Comparison of ENCODE assay signal across 8 cellular contexts in the genomic region with DNA sequence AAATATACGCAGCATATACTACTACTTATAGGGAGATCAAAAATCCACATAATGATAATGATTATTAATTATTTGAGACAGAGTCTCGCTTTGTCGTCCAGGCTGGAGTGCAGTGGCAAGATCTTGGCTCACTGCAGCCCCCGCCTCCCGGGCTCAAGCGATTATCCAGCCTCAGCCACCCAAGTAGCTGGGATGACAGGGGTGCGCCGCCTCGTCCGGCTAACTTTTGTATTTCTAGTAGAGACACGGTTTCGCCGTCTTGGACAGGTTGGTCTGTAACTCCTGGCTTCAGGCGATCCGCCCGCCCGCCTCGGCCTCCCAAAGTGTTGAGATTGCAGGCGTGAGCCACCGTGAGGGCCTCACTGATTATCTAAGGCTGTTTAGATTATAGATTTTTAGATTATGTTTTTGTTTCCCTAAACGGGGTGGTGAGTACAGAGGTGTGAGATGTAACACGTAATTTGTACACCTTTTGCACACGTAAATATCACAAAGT. TPM values are rescaled to one million over a fixed set of nuclear protein-coding genes. Genes with fewer than 3 reads are reported as not detected.
A peak's percentile ranks its signal among the peaks of the same experiment; 100 is the strongest.
DNase-seq lines count a peak whose midpoint lies in the region; ATAC-seq and TF ChIP-seq lines count a peak whose summit lies in the region.

No MANE protein-coding gene starts in this region.

- TF ChIP-seq CTCF in KMS-11 (conservative IDR thresholded peaks at IDR 0.05; ENCODE audit: low read depth, low read length), result no peak

- ATAC-seq in activated T-cell treated with anti-CD3 and anti-CD28 coated beads, Interleukin-2, amount 50 U/mL, for 72 hours (replicated peaks in 1 of 2), result no peak
- ATAC-seq in stimulated activated memory B cell treated with anti-CD40 and anti-IgM and Interleukin-4, amounts not matched to agents 10 μg/mL and 1 μg/mL and 100 μg/mL, for 72 hours, result no peak

- peak overlapping the region; percentile 52 for H3K27ac ChIP-seq in KMS-11

- H3K27me3 ChIP-seq in KMS-11 (ENCODE audit: insufficient read depth, low read depth), result no peaks in the 10 kb centered on the region

- peaks cover 25% of the 10 kb centered on the region for H3K4me1 ChIP-seq in KMS-11 (ENCODE audit: low read depth, poor library complexity, severe bottlenecking)

- H3K4me2 ChIP-seq in KMS-11, result peak overlapping the region; percentile 50

- no peak overlapping the region for H3K4me3 ChIP-seq in KMS-11 (IDR thresholded peaks at IDR 0.05; ENCODE audit: insufficient read depth, low read depth, low read length)

- no peaks in the 10 kb centered on the region for H3K36me3 ChIP-seq in KMS-11 (ENCODE audit: insufficient read depth)

- peak overlapping the region; percentile 82 for H3K27ac Mint-ChIP-seq in activated T-cell treated with anti-CD3 and anti-CD28 coated beads, Interleukin-2, amount 50 U/mL, for 72 hours
- peak overlapping the region; percentile 78 to 89 (median 86) for H3K27ac Mint-ChIP-seq in immature natural killer cell
- peak overlapping the region; percentile 83 for H3K27ac Mint-ChIP-seq in stimulated activated memory B cell treated with anti-CD40 and anti-IgM and Interleukin-4, amounts not matched to agents 10 μg/mL and 1 μg/mL and 100 μg/mL, for 72 hours

- no peaks in the 10 kb centered on the region for H3K9me3 Mint-ChIP-seq in activated T-cell treated with anti-CD3 and anti-CD28 coated beads, Interleukin-2, amount 50 U/mL, for 72 hours
- no peaks in the 10 kb centered on the region for H3K9me3 Mint-ChIP-seq in immature natural killer cell
- no peaks in the 10 kb centered on the region for H3K9me3 Mint-ChIP-seq in stimulated activated memory B cell treated with anti-CD40 and anti-IgM and Interleukin-4, amounts not matched to agents 10 μg/mL and 1 μg/mL and 100 μg/mL, for 72 hours

- H3K4me1 Mint-ChIP-seq in activated T-cell treated with anti-CD3 and anti-CD28 coated beads, Interleukin-2, amount 50 U/mL, for 72 hours (ENCODE audit: low read depth), result peaks cover 41% of the 10 kb centered on the region
- H3K4me1 Mint-ChIP-seq in immature natural killer cell, result peaks cover 28 to 32% of the 10 kb centered on the region in 2 donors
- peaks cover 39% of the 10 kb centered on the region for H3K4me1 Mint-ChIP-seq in stimulated activated memory B cell treated with anti-CD40 and anti-IgM and Interleukin-4, amounts not matched to agents 10 μg/mL and 1 μg/mL and 100 μg/mL, for 72 hours

- peak overlapping the region; percentile 59 to 78 for H3K4me3 Mint-ChIP-seq in activated T-cell treated with anti-CD3 and anti-CD28 coated beads, Interleukin-2, amount 50 U/mL, for 72 hours
- H3K4me3 Mint-ChIP-seq in immature natural killer cell, result peak overlapping the region; percentile 70 to 86 (median 84)
- peak overlapping the region; percentile 75 for H3K4me3 Mint-ChIP-seq in stimulated activated memory B cell treated with anti-CD40 and anti-IgM and Interleukin-4, amounts not matched to agents 10 μg/mL and 1 μg/mL and 100 μg/mL, for 72 hours

- H3K79me2 ChIP-seq in KMS-11 (ENCODE audit: insufficient read depth, low read depth), result peaks cover 40% of the 10 kb centered on the region

- no peak for DNase-seq in activated T-cell treated with anti-CD3 and anti-CD28 coated beads, Interleukin-2, amount 50 U/mL, for 72 hours
- DNase-seq in immature natural killer cell (no peak), NCI-H2227 (lab: John Stamatoyannopoulos, UW; ENCODE audit: unreplicated experiment) (no peak), SHP77 treated with DMSO at 0.1 percent for 48 hours (lab: John Stamatoyannopoulos, UW) (no peak), COR-L47 (lab: John Stamatoyannopoulos, UW) (no peak), NCI-H226 (no peak)

- H2AFZ ChIP-seq in KMS-11 (ENCODE audit: low read depth), result peak overlapping the region; percentile 89

- peaks cover 8% of the 10 kb centered on the region for H4K20me1 ChIP-seq in KMS-11 (ENCODE audit: insufficient read depth)

- peaks cover 3% of the 10 kb centered on the region in 2 donors for H3K36me3 Mint-ChIP-seq in activated T-cell treated with anti-CD3 and anti-CD28 coated beads, Interleukin-2, amount 50 U/mL, for 72 hours (ENCODE audit: insufficient read depth in 2 of 2)
- no peaks in the 10 kb centered on the region for H3K36me3 Mint-ChIP-seq in immature natural killer cell
- H3K36me3 Mint-ChIP-seq in stimulated activated memory B cell treated with anti-CD40 and anti-IgM and Interleukin-4, amounts not matched to agents 10 μg/mL and 1 μg/mL and 100 μg/mL, for 72 hours, result peaks cover 5% of the 10 kb centered on the region

- peak overlapping the region; percentile 11; the same call in 1 of the 2 replicates for H3K9ac ChIP-seq in KMS-11

- H3K27me3 Mint-ChIP-seq in activated T-cell treated with anti-CD3 and anti-CD28 coated beads, Interleukin-2, amount 50 U/mL, for 72 hours (ENCODE audit: low read depth), result no peaks in the 10 kb centered on the region
- peaks cover 2 to 9% (median 5%) of the 10 kb centered on the region in 3 donors for H3K27me3 Mint-ChIP-seq in immature natural killer cell (ENCODE audit: low read depth in 3 of 3)
- no peaks in the 10 kb centered on the region for H3K27me3 Mint-ChIP-seq in stimulated activated memory B cell treated with anti-CD40 and anti-IgM and Interleukin-4, amounts not matched to agents 10 μg/mL and 1 μg/mL and 100 μg/mL, for 72 hours

RNA-seq across cellular contexts. Expression of gene SLC25A33, which starts 0.5 kb away (rescaled TPM):
- total RNA-seq in activated T-cell treated with anti-CD3 and anti-CD28 coated beads, Interleukin-2, amount 50 U/mL, for 72 hours, result 1 to 10 TPM; 5.9 to 7.0 TPM
- polyA plus RNA-seq in immature natural killer cell, result 1 to 10 TPM; 6.4 to 7.4 (median 7.0) TPM

RNA-seq across cellular contexts. Expression of gene TMEM201, which starts 50.0 kb away (rescaled TPM):
- total RNA-seq in activated T-cell treated with anti-CD3 and anti-CD28 coated beads, Interleukin-2, amount 50 U/mL, for 72 hours, result 10 to 100 TPM in 1 of 2 donors, 1 to 10 TPM in 1; 9.3 to 14.0 TPM
- 1 to 10 TPM; 1.1 to 2.3 (median 1.3) TPM for polyA plus RNA-seq in immature natural killer cell
